In the genomic region with DNA sequence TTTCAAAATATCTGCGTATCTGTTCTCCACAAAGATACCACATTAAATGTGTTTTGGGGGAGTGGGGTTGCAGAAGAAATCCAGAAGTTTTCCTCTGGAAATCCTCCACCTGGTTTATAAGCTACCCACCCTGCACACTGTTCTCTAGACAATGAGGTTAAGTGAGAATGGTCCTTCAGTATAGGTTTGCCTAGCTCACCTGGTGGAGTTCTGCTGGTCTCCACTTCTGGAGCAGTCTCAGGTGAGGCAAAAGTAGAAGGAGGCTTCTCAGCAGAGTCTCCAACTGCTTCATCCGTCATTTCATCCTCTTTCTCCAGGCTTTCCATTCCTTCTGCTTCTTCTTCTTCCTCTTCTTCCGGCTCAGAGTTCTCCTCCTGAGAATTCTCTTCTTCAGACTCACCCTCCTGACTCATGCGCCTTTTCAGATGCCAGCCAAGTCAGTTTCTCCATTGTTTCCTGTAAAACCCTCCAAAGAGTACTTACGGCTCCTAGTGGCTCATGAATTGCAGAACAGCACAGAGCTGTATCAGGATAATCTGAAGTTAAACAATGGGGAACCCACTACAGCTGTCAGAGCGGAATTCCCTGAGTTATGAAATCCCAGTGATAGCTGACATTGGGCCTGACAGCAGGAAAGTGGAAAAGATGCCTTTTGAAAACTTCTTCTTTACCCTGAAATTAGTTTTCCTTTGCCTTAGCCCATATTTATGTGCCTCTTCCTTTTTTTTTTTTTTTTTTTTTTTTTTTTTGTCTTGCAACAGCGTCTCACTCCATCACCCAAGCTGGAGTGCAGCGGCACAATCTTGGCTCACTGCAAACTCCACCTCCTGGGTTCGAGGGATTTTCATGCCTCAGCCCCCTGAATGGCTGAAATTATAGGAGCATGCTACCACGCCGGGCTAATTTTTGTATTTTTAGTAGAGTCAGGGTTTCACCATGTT, we compare ENCODE assay signal across 8 cellular contexts. TPM values are rescaled to one million over a fixed set of nuclear protein-coding genes. Genes with fewer than 3 reads are reported as not detected.
DNase-seq lines count a peak whose midpoint lies in the region; ATAC-seq and TF ChIP-seq lines count a peak whose summit lies in the region.

No MANE protein-coding gene starts in this region.

- H3K4me3 ChIP-seq in astrocyte of the cerebellum (ENCODE audit: low read depth, low read length) (peak overlapping the region; percentile 35), thoracic aorta (peak overlapping the region; percentile 35)

- no peaks in the 10 kb centered on the region for H3K36me3 ChIP-seq in thoracic aorta

- no peak overlapping the region for H3K4me3 Mint-ChIP-seq in effector memory CD8-positive, alpha-beta T cell

- TF ChIP-seq CTCF in astrocyte of the cerebellum (IDR thresholded peaks at IDR 0.05; ENCODE audit: low read depth, low read length, missing control alignments) (peak; percentile 73), thoracic aorta (IDR thresholded peaks at IDR 0.05) (peak; percentile 55)

- H3K27me3 ChIP-seq in thoracic aorta (replicated peaks; ENCODE audit: insufficient read depth) = no peaks in the 10 kb centered on the region

- H3K4me1 Mint-ChIP-seq in effector memory CD8-positive, alpha-beta T cell (ENCODE audit: low read depth in 2 of 2) = no peaks in the 10 kb centered on the region

- H3K27me3 Mint-ChIP-seq in effector memory CD8-positive, alpha-beta T cell = peaks cover 0 to 8% of the 10 kb centered on the region in 2 donors

- H3K27ac Mint-ChIP-seq in effector memory CD8-positive, alpha-beta T cell = peak overlapping the region in 1 of 2 donors; percentile 19

- H3K4me1 ChIP-seq in thoracic aorta (ENCODE audit: control insufficient read depth in 1 of 2, low read depth in 2 of 2) = peaks cover 11 to 55% of the 10 kb centered on the region in 2 donors

- peak; percentile 70 for DNase-seq in ELF-1 (ENCODE audit: low read depth, low spot score)
- DNase-seq in NCI-H2107 treated with DMSO at 0.1 percent for 48 hours (lab: John Stamatoyannopoulos, UW; ENCODE audit: unreplicated experiment) = peak; percentile 87
- DNase-seq in astrocyte of the cerebellum (ENCODE audit: low read depth) = peak; percentile 74
- peak; percentile 92 for DNase-seq in iris pigment epithelial cell (ENCODE audit: low read depth)
- DNase-seq in thoracic aorta (ENCODE audit: low spot score) = no peak
- DNase-seq in NCI-H1048 (lab: John Stamatoyannopoulos, UW) = no peak
- DNase-seq in effector memory CD8-positive, alpha-beta T cell = no peak

- no peaks in the 10 kb centered on the region for H3K9me3 Mint-ChIP-seq in effector memory CD8-positive, alpha-beta T cell

- in situ Hi-C loops in astrocyte of the cerebellum (cut with HindIII; ENCODE audit: low sequenced_read_pairs) = no loop called here

- H3K27ac ChIP-seq in thoracic aorta = peak overlapping the region; percentile 47 to 59

- no peaks in the 10 kb centered on the region for H3K36me3 Mint-ChIP-seq in effector memory CD8-positive, alpha-beta T cell (ENCODE audit: insufficient read depth)

- no peaks in the 10 kb centered on the region for H3K9me3 ChIP-seq in thoracic aorta

- ATAC-seq in thoracic aorta (ENCODE audit: insufficient number of reproducible peaks, low FRiP score, low read depth) = peak; percentile 76
- ATAC-seq in HG03159 (IDR thresholded peaks at IDR 0.05; ENCODE audit: unreplicated experiment) = no peak
- no peak for ATAC-seq in effector memory CD8-positive, alpha-beta T cell (replicated peaks)

RNA-seq across cellular contexts. Expression of a gene that starts 38.5 kb away (rescaled TPM):
- 10 to 100 TPM; 15.0 to 25.7 TPM for total RNA-seq in thoracic aorta

RNA-seq across cellular contexts. Expression of a gene that starts 40.1 kb away (rescaled TPM):
- 100 to 1,000 TPM; 156 to 197 TPM for total RNA-seq in thoracic aorta

RNA-seq across cellular contexts. Expression of a gene that starts 40.4 kb away (rescaled TPM):
- total RNA-seq in thoracic aorta = 100 to 1,000 TPM in 1 of 2 donors, 10 to 100 TPM in 1; 56.5 to 113 TPM

Comparison
In these comparisons a context has a peak if more than half of its experiments do, and no peak if none do; other contexts are left out.
1. DNase-seq: peak in ELF-1 (single experiment), NCI-H2107 treated with DMSO at 0.1 percent for 48 hours (single experiment), astrocyte of the cerebellum (single experiment) and iris pigment epithelial cell (single experiment); none in thoracic aorta (single experiment), NCI-H1048 (single experiment) and effector memory CD8-positive, alpha-beta T cell (0 of 3).